Comparison of ENCODE assay signal across 20 cellular contexts in the genomic region with DNA sequence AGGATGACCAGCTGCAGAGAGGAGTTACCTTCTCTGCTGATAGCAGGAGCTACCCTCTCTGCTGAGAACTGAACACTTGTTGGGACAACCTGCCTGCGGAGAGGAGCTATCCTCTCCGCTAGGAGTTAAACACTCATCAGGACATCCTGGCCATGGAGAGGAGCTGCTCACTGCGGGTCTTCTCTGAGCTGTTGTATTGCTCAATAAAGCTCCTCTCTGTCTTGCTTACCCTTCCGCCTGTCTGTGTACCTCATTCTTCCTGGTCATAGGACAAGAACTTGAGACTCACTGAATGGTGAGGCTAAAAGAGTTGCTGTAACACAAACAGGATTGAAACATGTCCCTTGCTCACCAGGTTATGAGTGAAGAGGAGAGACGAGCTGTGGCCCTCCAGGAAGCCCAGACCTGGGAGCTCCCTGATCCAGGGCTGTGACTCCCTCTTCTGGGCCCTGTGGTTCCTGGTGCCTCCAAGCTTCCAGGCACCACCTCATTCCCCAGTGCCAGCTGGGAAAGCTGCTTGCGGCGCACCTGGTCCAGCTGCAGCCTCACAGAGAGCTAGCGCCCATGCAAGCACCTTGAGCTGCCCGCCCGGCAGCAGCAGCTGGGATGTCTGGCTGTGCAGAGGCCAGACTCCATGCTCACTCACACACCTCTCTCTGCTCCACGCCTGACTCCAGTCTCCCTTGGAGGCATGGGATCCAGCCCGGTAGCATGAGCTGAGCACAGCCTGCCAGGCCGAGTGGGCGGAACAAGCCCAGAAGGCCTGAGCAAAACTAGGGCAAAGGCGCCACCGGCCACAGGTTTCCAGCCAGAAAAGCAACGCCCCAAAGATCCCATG.
"Had no signal": no experiment of that assay in that cellular context is flagged by ENCODE, and none has a peak within 500 bp of the region (broad histone marks: within the 10 kb centered on the region; RNA-seq: fewer than 3 reads in every experiment).

No MANE protein-coding gene starts in this region.

- H3K36me3 ChIP-seq: ascending aorta, sigmoid colon, tibial nerve, uterus had no signal

- H3K27me3 Mint-ChIP-seq: T-cell had no signal

- DNase-seq: activated CD4-positive, alpha-beta T cell treated with anti-CD3 and anti-CD28 coated beads for 48 hours; activated CD4-positive, CD25-positive, alpha-beta regulatory T cell; activated CD8-positive, alpha-beta T cell treated with anti-CD3 and anti-CD28 coated beads, Interleukin-2, amount 10 ng/mL, durations not matched to agents 7 days and 5 days; activated effector memory CD4-positive, alpha-beta T cell treated with anti-CD3 and anti-CD28 coated beads, Interleukin-2, amount 50 U/mL, for 16 hours; activated naive CD4-positive, alpha-beta T cell treated with anti-CD3 and anti-CD28 coated beads, Interleukin-2, amount 50 U/mL, for 16 hours; activated T-cell treated with anti-CD3 and anti-CD28 coated beads, Interleukin-2, amount 50 U/mL, for 72 hours; cortex of kidney; effector CD4-positive, alpha-beta T cell; left colon; sigmoid colon; stimulated activated CD4-positive, alpha-beta T cell treated with anti-CD3 and anti-CD28 coated beads, Interleukin-4, amount 100 ng/mL, for 24 hours; T-cell; uterus had no signal

- ATAC-seq: activated CD8-positive, alpha-beta T cell treated with anti-CD3 and anti-CD28 coated beads, Interleukin-2, amount 10 ng/mL, durations not matched to agents 7 days and 5 days; activated T-cell treated with anti-CD3 and anti-CD28 coated beads, Interleukin-2, amount 50 U/mL, for 72 hours; left colon; stimulated activated effector memory CD8-positive, alpha-beta T cell treated with anti-CD3 and anti-CD28 coated beads, Interleukin-12 subunit alpha, Interleukin-12 subunit beta, amount 100 ng/mL, for 72 hours; T-cell had no signal

- H3K36me3 Mint-ChIP-seq: stimulated activated effector memory CD8-positive, alpha-beta T cell treated with anti-CD3 and anti-CD28 coated beads, Interleukin-12 subunit alpha, Interleukin-12 subunit beta, amount 100 ng/mL, for 72 hours had no signal

- H3K9me3 ChIP-seq: ascending aorta, sigmoid colon, tibial nerve, uterus had no signal

- H3K9me3 Mint-ChIP-seq: activated T-cell treated with anti-CD3 and anti-CD28 coated beads, Interleukin-2, amount 50 U/mL, for 72 hours; stimulated activated effector memory CD8-positive, alpha-beta T cell treated with anti-CD3 and anti-CD28 coated beads, Interleukin-12 subunit alpha, Interleukin-12 subunit beta, amount 100 ng/mL, for 72 hours; T-cell had no signal

- H3K4me3 Mint-ChIP-seq: activated CD8-positive, alpha-beta T cell treated with anti-CD3 and anti-CD28 coated beads, Interleukin-2, amount 10 ng/mL, durations not matched to agents 7 days and 5 days; activated T-cell treated with anti-CD3 and anti-CD28 coated beads, Interleukin-2, amount 50 U/mL, for 72 hours; mesothelial cell of epicardium; nephron; stimulated activated effector memory CD8-positive, alpha-beta T cell treated with anti-CD3 and anti-CD28 coated beads, Interleukin-12 subunit alpha, Interleukin-12 subunit beta, amount 100 ng/mL, for 72 hours; T-cell had no signal

- H3K4me3 ChIP-seq: ascending aorta, lung, sigmoid colon, tibial nerve, uterus had no signal

- H3K4me1 ChIP-seq: ascending aorta, parathyroid adenoma, uterus had no signal

- H3K27ac ChIP-seq: ascending aorta, parathyroid adenoma, sigmoid colon, uterus had no signal

- H3K27ac Mint-ChIP-seq: activated CD8-positive, alpha-beta T cell treated with anti-CD3 and anti-CD28 coated beads, Interleukin-2, amount 10 ng/mL, durations not matched to agents 7 days and 5 days; activated T-cell treated with anti-CD3 and anti-CD28 coated beads, Interleukin-2, amount 50 U/mL, for 72 hours; mesothelial cell of epicardium; nephron; stimulated activated effector memory CD8-positive, alpha-beta T cell treated with anti-CD3 and anti-CD28 coated beads, Interleukin-12 subunit alpha, Interleukin-12 subunit beta, amount 100 ng/mL, for 72 hours; T-cell had no signal

- H3K27me3 ChIP-seq: ascending aorta, sigmoid colon, tibial nerve, uterus had no signal
